Comparison of ENCODE assay signal across 9 cellular contexts in genomic region chr6:109349419-109349987, GRCh38. TPM values are rescaled to one million over a fixed set of nuclear protein-coding genes. Genes with fewer than 3 reads are reported as not detected.
DNase-seq lines count a peak whose midpoint lies in the region; ATAC-seq, FAIRE-seq and TF ChIP-seq lines count a peak whose summit lies in the region.
"Had no signal": no experiment of that assay in that cellular context is flagged by ENCODE, and none has a peak within 500 bp of the region (broad histone marks: within the 10 kb centered on the region; RNA-seq: fewer than 3 reads in every experiment).

No MANE protein-coding gene starts in this region.

- TF ChIP-seq EP300 in HepG2 (IDR thresholded peaks at IDR 0.05; ENCODE audit: low read depth in 2 of 2, low read length in 2 of 2) (no peak), HepG2 (CRISPR knock-in tag; IDR thresholded peaks at IDR 0.05; ENCODE audit: borderline replicate concordance) (no peak)

- H3K36me3 ChIP-seq in HepG2 (replicated peaks in 1 of 2; ENCODE audit: control insufficient read depth in 1 of 2, insufficient read depth in 2 of 2, low read length in 2 of 2), result peaks cover 0 to 2% of the 10 kb centered on the region in 2 experiments; a peak in 1 of 5 replicates
- H3K36me3 ChIP-seq in GM23338 (ENCODE audit: insufficient read depth), result no peaks in the 10 kb centered on the region

- no peak overlapping the region for H3K4me3 Mint-ChIP-seq in GM23338
- H3K4me3 Mint-ChIP-seq in stimulated activated naive CD8-positive, alpha-beta T cell treated with anti-CD3 and anti-CD28 coated beads, Interleukin-15, amount 100 ng/mL, for 72 hours, result no peak overlapping the region

- H3K79me2 ChIP-seq in HepG2 (ENCODE audit: insufficient read depth, low read length), result no peaks in the 10 kb centered on the region
- no peaks in the 10 kb centered on the region for H3K79me2 ChIP-seq in GM23338 (replicated peaks; ENCODE audit: insufficient read depth)

- H4K20me1 ChIP-seq in HepG2 (ENCODE audit: insufficient read depth, low read length), result no peaks in the 10 kb centered on the region
- H4K20me1 ChIP-seq in GM23338 (replicated peaks; ENCODE audit: insufficient read depth), result no peaks in the 10 kb centered on the region

- H3K4me3 ChIP-seq in astrocyte of the spinal cord (ENCODE audit: low read depth, low read length), result no peak overlapping the region
- H3K4me3 ChIP-seq in HepG2 (replicated peaks in 1 of 3; ENCODE audit: insufficient read depth in 1 of 3, low read depth in 2 of 3, low read length in 3 of 3), result no peak overlapping the region
- no peak overlapping the region for H3K4me3 ChIP-seq in GM23338

- H3F3A ChIP-seq in GM23338 (replicated peaks; ENCODE audit: low read depth), result no peaks in the 10 kb centered on the region

- ATAC-seq in HepG2 (peak; percentile 20; the same call in 1 of the 3 replicates), GM23338 (no peak)
- no peak for ATAC-seq in stimulated activated naive CD8-positive, alpha-beta T cell treated with anti-CD3 and anti-CD28 coated beads, Interleukin-15, amount 100 ng/mL, for 72 hours

- H3K4me2 ChIP-seq in HepG2 (ENCODE audit: low read depth, low read length) (no peak overlapping the region), GM23338 (no peak overlapping the region)

- H3K27me3 ChIP-seq in HepG2 (ENCODE audit: control insufficient read depth in 1 of 2, insufficient read depth in 2 of 2, low read length in 2 of 2) (no peaks in the 10 kb centered on the region), GM23338 (ENCODE audit: insufficient read depth) (no peaks in the 10 kb centered on the region)

- H3K4me1 Mint-ChIP-seq in GM23338, result peaks cover 1% of the 10 kb centered on the region
- H3K4me1 Mint-ChIP-seq in stimulated activated naive CD8-positive, alpha-beta T cell treated with anti-CD3 and anti-CD28 coated beads, Interleukin-15, amount 100 ng/mL, for 72 hours, result peaks cover 10% of the 10 kb centered on the region

- TF ChIP-seq RAD21 in HepG2 (CRISPR knock-in tag; IDR thresholded peaks at IDR 0.05), result no peak

- TF ChIP-seq POLR2A in HepG2 (IDR thresholded peaks at IDR 0.05; ENCODE audit: insufficient read depth in 1 of 2, low read depth in 2 of 2, low read length in 2 of 2), result no peak

- H3K9me2 ChIP-seq in GM23338 (ENCODE audit: insufficient read depth), result 0 out of 2 replicates have a peak, but pooled peaks cover 2% of the 10 kb centered on the region

- in situ Hi-C loops in astrocyte of the spinal cord (cut with HindIII; ENCODE audit: low sequenced_read_pairs) (no loop called here), HepG2 (cut with HindIII; ENCODE audit: extremely low pct_ligation_motif_present, low pct_unique_long_range_greater_than_20kb) (no loop called here)

- TF ChIP-seq CTCF in astrocyte of the spinal cord (IDR thresholded peaks at IDR 0.05; ENCODE audit: low read depth, low read length) (no peak), HepG2 (CRISPR knock-in tag; IDR thresholded peaks at IDR 0.05) (no peak), GM23338 (conservative IDR thresholded peaks at IDR 0.05; ENCODE audit: low read depth in 2 of 2) (no peak), GM10266 (IDR thresholded peaks at IDR 0.05; ENCODE audit: control insufficient read depth, insufficient read depth, low read depth, missing control alignments) (no peak)

- BruUV-seq in HepG2 (replicated peaks; lab: Mats Ljungman, UMichigan), result no TSS peak

- no peak overlapping the region for H3K9ac ChIP-seq in HepG2 (ENCODE audit: insufficient read depth, low read depth, low read length)

- peaks cover 30% of the 10 kb centered on the region for H3K4me1 ChIP-seq in HepG2 (ENCODE audit: insufficient read depth, low read length)
- no peaks in the 10 kb centered on the region for H3K4me1 ChIP-seq in GM23338 (ENCODE audit: insufficient read depth)

- FAIRE-seq in HepG2 (lab: Jason Lieb, UNC), result no peak

- 66% methylated on average over 3 of the region's 3 CpGs for WGBS in HepG2 (ENCODE audit: low lambda C conversion rate)

- peak; percentile 80 for DNase-seq in AG20443 (ENCODE audit: low spot score)
- DNase-seq in NCI-H1105 (lab: John Stamatoyannopoulos, UW), result peak; percentile 34
- DNase-seq in astrocyte of the spinal cord (ENCODE audit: low read depth, low spot score), result peak; percentile 52
- peak; percentile 23 for DNase-seq in HepG2 (ENCODE audit: low spot score)
- DNase-seq in GM23338 (ENCODE audit: low spot score), result no peak
- DNase-seq in GM10266 (ENCODE audit: extremely low spot score), result no peak
- DNase-seq in NCI-H2227 (lab: John Stamatoyannopoulos, UW; ENCODE audit: unreplicated experiment), result no peak
- no peak for DNase-seq in stimulated activated naive CD8-positive, alpha-beta T cell treated with anti-CD3 and anti-CD28 coated beads, Interleukin-15, amount 100 ng/mL, for 72 hours

- CTCF ChIA-PET in HepG2 (lab: Yijun Ruan, JAX; ENCODE audit: low intra/inter-chr PET ratio, low total read pairs), result no interaction called here

- H3K36me3 Mint-ChIP-seq in GM23338 (ENCODE audit: low read depth), result peaks cover 3% of the 10 kb centered on the region; the same call in 2 of the 3 replicates

- peaks cover 6% of the 10 kb centered on the region for H3K27me3 Mint-ChIP-seq in GM23338 (ENCODE audit: insufficient read depth, low read depth, poor library complexity)
- H3K27me3 Mint-ChIP-seq in stimulated activated naive CD8-positive, alpha-beta T cell treated with anti-CD3 and anti-CD28 coated beads, Interleukin-15, amount 100 ng/mL, for 72 hours, result no peaks in the 10 kb centered on the region
- H3K27me3 Mint-ChIP-seq: progenitor cell of endocrine pancreas had no signal

- intact Hi-C loops in HepG2 (cut with micrococcal nuclease; ENCODE audit: unreplicated experiment), result no loop called here

- H2AFZ ChIP-seq in HepG2 (ENCODE audit: low read length), result no peak overlapping the region
- no peak overlapping the region for H2AFZ ChIP-seq in GM23338

- no peaks in the 10 kb centered on the region for H3K9me3 ChIP-seq in HepG2 (ENCODE audit: low read length)

- POLR2A ChIA-PET in HepG2 (lab: Yijun Ruan, JAX), result interaction anchor here (0.8 to 0.9 kb wide), 2 partner anchors 34 to 254 kb away, joined by 3 to 5 read pairs; partner anchors contain the start of gene CEP57L1

- no peak overlapping the region for H3K27ac ChIP-seq in HepG2 (ENCODE audit: extremely low read length, insufficient read depth, low read length)
- H3K27ac ChIP-seq in GM23338 (ENCODE audit: low read depth), result no peak overlapping the region

- H3K27ac Mint-ChIP-seq in GM23338, result no peak overlapping the region
- no peak overlapping the region for H3K27ac Mint-ChIP-seq in stimulated activated naive CD8-positive, alpha-beta T cell treated with anti-CD3 and anti-CD28 coated beads, Interleukin-15, amount 100 ng/mL, for 72 hours

- no peaks in the 10 kb centered on the region for H3K9me3 Mint-ChIP-seq in GM23338
- peaks cover 0 to 5% of the 10 kb centered on the region in 2 donors for H3K9me3 Mint-ChIP-seq in stimulated activated naive CD8-positive, alpha-beta T cell treated with anti-CD3 and anti-CD28 coated beads, Interleukin-15, amount 100 ng/mL, for 72 hours

TF ChIP-seq in HepG2, 621 proteins besides CTCF, POLR2A, EP300 and RAD21:
- TF ChIP-seq ZNF232 (CRISPR knock-in tag; IDR thresholded peaks at IDR 0.05; ENCODE audit: borderline replicate concordance), result no peak
- peak; percentile 52; the same call in 1 of the 2 replicates for TF ChIP-seq ZNF629 (CRISPR knock-in tag; conservative IDR thresholded peaks at IDR 0.05)
TF ChIP-seq in HepG2: peak in this region for 1.

TF ChIP-seq in GM23338, 12 proteins besides CTCF, POLR2A, EP300 and RAD21:
- no peak for TF ChIP-seq ETS1 (IDR thresholded peaks at IDR 0.05)
- no peak for TF ChIP-seq CREB1 (CRISPR knock-in tag; IDR thresholded peaks at IDR 0.05; ENCODE audit: low read depth)

RNA-seq across cellular contexts. Expression of gene CD164, which starts 32.8 kb away (rescaled TPM):
- total RNA-seq in HepG2 (2016; rRNA removed; fragmentation: Illumina TruSeq; extraction: Trizol), result 148 and 222 TPM in 2 replicates
- 22.2 and 25.0 TPM in 2 replicates for total RNA-seq in HepG2 (2016; cell fraction: cytosol; rRNA removed; fragmentation: Illumina TruSeq; extraction: Trizol; ENCODE audit: low read depth)
- total RNA-seq in HepG2 (2016; cell fraction: insoluble cytoplasmic fraction; rRNA removed; fragmentation: Illumina TruSeq; extraction: Trizol), result 152 and 227 TPM in 2 replicates
- 57.9 and 68.8 TPM in 2 replicates for total RNA-seq in HepG2 (2016; cell fraction: membrane; rRNA removed; fragmentation: Illumina TruSeq; extraction: Trizol)
- total RNA-seq in HepG2 (2016; cell fraction: nucleus; rRNA removed; fragmentation: Illumina TruSeq; extraction: Trizol), result 217 and 244 TPM in 2 replicates
- polyA plus RNA-seq in HepG2 (2011; rRNA removed), result 257 and 293 TPM in 2 replicates
- polyA plus RNA-seq in HepG2 (2011; cell fraction: cytosol; rRNA removed), result 113 and 156 TPM in 2 replicates
- 72.2 and 82.4 TPM in 2 replicates for polyA plus RNA-seq in HepG2 (2011; cell fraction: nucleus; rRNA removed)
- 167 and 201 TPM in 2 replicates for polyA plus RNA-seq in HepG2 (2012)
- 20.0 and 22.1 TPM in 2 replicates for polyA plus RNA-seq in HepG2 (2016; cell fraction: cytosol; fragmentation: Illumina TruSeq; extraction: Trizol; ENCODE audit: low read depth)
- polyA plus RNA-seq in HepG2 (2016; cell fraction: insoluble cytoplasmic fraction; fragmentation: Illumina TruSeq; extraction: Trizol; ENCODE audit: low read depth), result 148 and 155 TPM in 2 replicates
- 45.6 and 50.4 TPM in 2 replicates for polyA plus RNA-seq in HepG2 (2016; cell fraction: membrane; fragmentation: Illumina TruSeq; extraction: Trizol; ENCODE audit: low read depth)
- 320 and 334 TPM in 2 replicates for polyA plus RNA-seq in HepG2 (2016; cell fraction: nucleus; fragmentation: Illumina TruSeq; extraction: Trizol; ENCODE audit: insufficient read depth, low read depth)
- polyA minus RNA-seq in HepG2 (2011; rRNA and poly(A)+ RNA removed; ENCODE audit: low replicate concordance), result 273 and 666 TPM in 2 replicates
- polyA minus RNA-seq in HepG2 (2011; cell fraction: cytosol; rRNA and poly(A)+ RNA removed), result 269 and 278 TPM in 2 replicates
- polyA minus RNA-seq in HepG2 (2011; cell fraction: nucleus; rRNA and poly(A)+ RNA removed), result 158 and 165 TPM in 2 replicates
- total RNA-seq in GM23338 (2014; rRNA removed; shearing (Covaris generic)), result 81.0 and 103 TPM in 2 replicates
- polyA plus RNA-seq in GM23338 (2016; fragmentation: Nextera tagmentation; extraction: Ambion mirVana), result 64.4 and 83.8 TPM in 2 replicates

Comparison
In these comparisons a context has a peak if more than half of its experiments do, and no peak if none do; other contexts are left out.
1. DNase-seq: peak in AG20443 (single experiment), NCI-H1105 (single experiment), astrocyte of the spinal cord (single experiment) and HepG2 (single experiment); none in GM23338 (single experiment), GM10266 (single experiment), NCI-H2227 (single experiment) and stimulated activated naive CD8-positive, alpha-beta T cell treated with anti-CD3 and anti-CD28 coated beads, Interleukin-15, amount 100 ng/mL, for 72 hours (0 of 2).